In genomic region chr2:240517342-240517741, GRCh38 we compare ENCODE assay signal across 17 cellular contexts. TPM values are rescaled to one million over a fixed set of nuclear protein-coding genes. Genes with fewer than 3 reads are reported as not detected.
DNase-seq lines count a peak whose midpoint lies in the region; ATAC-seq lines count a peak whose summit lies in the region.
"Had no signal": no experiment of that assay in that cellular context is flagged by ENCODE, and none has a peak within 500 bp of the region (broad histone marks: within the 10 kb centered on the region; RNA-seq: fewer than 3 reads in every experiment).

No MANE protein-coding gene starts in this region.

- ATAC-seq in sciatic nerve (no peak), HG02970 (IDR thresholded peaks at IDR 0.05; ENCODE audit: low FRiP score, unreplicated experiment) (no peak)
- ATAC-seq in stimulated activated effector memory CD8-positive, alpha-beta T cell treated with anti-CD3 and anti-CD28 coated beads, Interleukin-12 subunit alpha, Interleukin-12 subunit beta, amount 100 ng/mL, for 72 hours = no peak
- ATAC-seq: A549; CD8-positive, alpha-beta T cell had no signal

- H3K4me1 Mint-ChIP-seq in activated naive CD4-positive, alpha-beta T cell treated with anti-CD3 and anti-CD28 coated beads, Interleukin-2, amount 10 ng/mL, durations not matched to agents 7 days and 5 days = peaks cover 13% of the 10 kb centered on the region
- peaks cover 26% of the 10 kb centered on the region for H3K4me1 Mint-ChIP-seq in stimulated activated effector memory CD8-positive, alpha-beta T cell treated with anti-CD3 and anti-CD28 coated beads, Interleukin-12 subunit alpha, Interleukin-12 subunit beta, amount 100 ng/mL, for 72 hours

- CTCF ChIA-PET in activated naive CD4-positive, alpha-beta T cell treated with anti-CD3 and anti-CD28 coated beads, Interleukin-2, amount 10 ng/mL, durations not matched to agents 7 days and 5 days (lab: Charles Lee) = no interaction called here

- H3K27me3 Mint-ChIP-seq in activated naive CD4-positive, alpha-beta T cell treated with anti-CD3 and anti-CD28 coated beads, Interleukin-2, amount 10 ng/mL, durations not matched to agents 7 days and 5 days = peaks cover 14% of the 10 kb centered on the region
- H3K27me3 Mint-ChIP-seq: B cell; CD4-positive, alpha-beta T cell had no signal

- intact Hi-C loops in sciatic nerve (cut with DNase I) = no loop called here

- H3K9me3 Mint-ChIP-seq in activated naive CD4-positive, alpha-beta T cell treated with anti-CD3 and anti-CD28 coated beads, Interleukin-2, amount 10 ng/mL, durations not matched to agents 7 days and 5 days = peaks cover 3% of the 10 kb centered on the region
- H3K9me3 Mint-ChIP-seq in stimulated activated effector memory CD8-positive, alpha-beta T cell treated with anti-CD3 and anti-CD28 coated beads, Interleukin-12 subunit alpha, Interleukin-12 subunit beta, amount 100 ng/mL, for 72 hours = peaks cover 1% of the 10 kb centered on the region
- H3K9me3 Mint-ChIP-seq: CD4-positive, alpha-beta T cell; CD8-positive, alpha-beta T cell had no signal

- peak; percentile 7 for DNase-seq in activated naive CD4-positive, alpha-beta T cell treated with anti-CD3 and anti-CD28 coated beads, Interleukin-2, amount 10 ng/mL, durations not matched to agents 7 days and 5 days
- DNase-seq in activated naive CD4-positive, alpha-beta T cell treated with Interleukin-2 at 50 U/mL for 16 hours = no peak
- DNase-seq in mesenteric fat pad (ENCODE audit: low spot score) = peak; percentile 41
- peak; percentile 45 for DNase-seq in sciatic nerve (ENCODE audit: low spot score)
- DNase-seq in stimulated activated effector memory CD8-positive, alpha-beta T cell treated with anti-CD3 and anti-CD28 coated beads, Interleukin-12 subunit alpha, Interleukin-12 subunit beta, amount 100 ng/mL, for 72 hours (ENCODE audit: low spot score in 2 of 2) = no peak
- no peak for DNase-seq in Kasumi-1 (lab: John Stamatoyannopoulos, UW)
- DNase-seq in NCI-H187 (lab: John Stamatoyannopoulos, UW) = no peak
- DNase-seq: AML-193; Caco-2; Calu3; CD4-positive, alpha-beta T cell; DMS79 treated with DMSO at 0.1 percent for 48 hours; GF-D8 had no signal

- no peak overlapping the region for H3K27ac Mint-ChIP-seq in activated naive CD4-positive, alpha-beta T cell treated with anti-CD3 and anti-CD28 coated beads, Interleukin-2, amount 10 ng/mL, durations not matched to agents 7 days and 5 days
- H3K27ac Mint-ChIP-seq in stimulated activated effector memory CD8-positive, alpha-beta T cell treated with anti-CD3 and anti-CD28 coated beads, Interleukin-12 subunit alpha, Interleukin-12 subunit beta, amount 100 ng/mL, for 72 hours = peak overlapping the region; percentile 54
- H3K27ac Mint-ChIP-seq: B cell; CD4-positive, alpha-beta T cell; CD8-positive, alpha-beta T cell had no signal

- H3K36me3 Mint-ChIP-seq in activated naive CD4-positive, alpha-beta T cell treated with anti-CD3 and anti-CD28 coated beads, Interleukin-2, amount 10 ng/mL, durations not matched to agents 7 days and 5 days = peaks cover 16% of the 10 kb centered on the region
- no peaks in the 10 kb centered on the region for H3K36me3 Mint-ChIP-seq in stimulated activated effector memory CD8-positive, alpha-beta T cell treated with anti-CD3 and anti-CD28 coated beads, Interleukin-12 subunit alpha, Interleukin-12 subunit beta, amount 100 ng/mL, for 72 hours

- H3K4me3 Mint-ChIP-seq in activated naive CD4-positive, alpha-beta T cell treated with anti-CD3 and anti-CD28 coated beads, Interleukin-2, amount 10 ng/mL, durations not matched to agents 7 days and 5 days = no peak overlapping the region
- no peak overlapping the region for H3K4me3 Mint-ChIP-seq in stimulated activated effector memory CD8-positive, alpha-beta T cell treated with anti-CD3 and anti-CD28 coated beads, Interleukin-12 subunit alpha, Interleukin-12 subunit beta, amount 100 ng/mL, for 72 hours
- H3K4me3 Mint-ChIP-seq: B cell; CD4-positive, alpha-beta T cell; CD8-positive, alpha-beta T cell had no signal

RNA-seq across cellular contexts. Expression of gene ANKMY1, which starts 40.4 kb away (rescaled TPM):
- total RNA-seq in mesenteric fat pad = 11.4 TPM
- total RNA-seq in sciatic nerve = 30.7 TPM

RNA-seq across cellular contexts. Expression of gene DUSP28, which starts 42.8 kb away (rescaled TPM):
- total RNA-seq in mesenteric fat pad (3.8 TPM), sciatic nerve (4.5 TPM)

RNA-seq across cellular contexts. Expression of gene RNPEPL1, which starts 50.9 kb away (rescaled TPM):
- total RNA-seq in mesenteric fat pad = 69.9 TPM
- 38.8 TPM for total RNA-seq in sciatic nerve

Comparison
In these comparisons a context has a peak if more than half of its experiments do, and no peak if none do; other contexts are left out.
1. DNase-seq: peak in activated naive CD4-positive, alpha-beta T cell treated with anti-CD3 and anti-CD28 coated beads, Interleukin-2, amount 10 ng/mL, durations not matched to agents 7 days and 5 days (single experiment), mesenteric fat pad (single experiment) and sciatic nerve (single experiment); none in activated naive CD4-positive, alpha-beta T cell treated with Interleukin-2 at 50 U/mL for 16 hours (single experiment), stimulated activated effector memory CD8-positive, alpha-beta T cell treated with anti-CD3 and anti-CD28 coated beads, Interleukin-12 subunit alpha, Interleukin-12 subunit beta, amount 100 ng/mL, for 72 hours (0 of 2), Kasumi-1 (0 of 2) and NCI-H187 (0 of 2).